In the genomic region with DNA sequence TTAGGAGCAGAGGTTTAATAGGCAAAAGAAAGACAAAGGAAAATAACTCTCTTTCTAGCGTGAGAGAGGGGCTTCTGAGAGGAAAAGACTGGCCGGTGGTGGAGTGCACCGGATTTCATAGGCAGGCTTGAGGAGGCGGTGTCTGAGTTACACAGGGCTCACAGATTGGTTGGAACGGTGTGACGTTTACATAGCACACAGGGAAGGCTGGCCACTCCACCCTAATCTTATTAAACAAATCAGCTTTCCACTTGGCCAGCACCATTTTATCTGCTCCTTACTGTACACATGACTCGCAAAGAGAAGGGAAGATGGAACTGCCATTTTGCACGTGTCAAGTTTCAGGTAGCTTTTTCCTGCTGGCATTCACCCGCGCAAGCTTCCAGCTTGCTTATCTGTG, we compare ENCODE assay signal across 18 cellular contexts.
DNase-seq lines count a peak whose midpoint lies in the region; ATAC-seq and TF ChIP-seq lines count a peak whose summit lies in the region.
"Had no signal": no experiment of that assay in that cellular context is flagged by ENCODE, and none has a peak within 500 bp of the region (broad histone marks: within the 10 kb centered on the region; RNA-seq: fewer than 3 reads in every experiment).

No MANE protein-coding gene starts in this region.

- H3K27me3 ChIP-seq in GM23338 (ENCODE audit: insufficient read depth): no peaks in the 10 kb centered on the region
- no peaks in the 10 kb centered on the region for H3K27me3 ChIP-seq in neural progenitor cell
- no peaks in the 10 kb centered on the region for H3K27me3 ChIP-seq in upper lobe of left lung
- H3K27me3 ChIP-seq: brain microvascular endothelial cell had no signal

- H3K36me3 ChIP-seq in GM23338 (ENCODE audit: insufficient read depth): no peaks in the 10 kb centered on the region
- no peaks in the 10 kb centered on the region for H3K36me3 ChIP-seq in neural progenitor cell
- H3K36me3 ChIP-seq in upper lobe of left lung: no peaks in the 10 kb centered on the region
- H3K36me3 ChIP-seq: brain microvascular endothelial cell had no signal

- H3K4me1 Mint-ChIP-seq in GM23338 (no peaks in the 10 kb centered on the region), neural progenitor cell (no peaks in the 10 kb centered on the region)

- TF ChIP-seq EP300 in upper lobe of left lung (IDR thresholded peaks at IDR 0.05): no peak

- H3K79me2 ChIP-seq in GM23338 (replicated peaks; ENCODE audit: insufficient read depth) (no peaks in the 10 kb centered on the region), neural progenitor cell (ENCODE audit: low read depth) (no peaks in the 10 kb centered on the region)
- H3K79me2 ChIP-seq: parathyroid adenoma had no signal

- DNase-seq in GM23338 (ENCODE audit: low spot score): peak; percentile 2
- DNase-seq in NCI-H1436 treated with DMSO at 0.1 percent for 48 hours (lab: John Stamatoyannopoulos, UW): peak; percentile 32
- DNase-seq in neural progenitor cell (ENCODE audit: low spot score): peak; percentile 15
- DNase-seq in upper lobe of left lung: no peak
- DNase-seq in stimulated activated CD4-positive, alpha-beta T cell treated with anti-CD3 and anti-CD28 coated beads, Interleukin-2, amount 100 ng/mL, for 48 hours: no peak
- DNase-seq: brain microvascular endothelial cell, dermis blood vessel endothelial cell, DMS 273 treated with DMSO at 0.1 percent for 48 hours, HFFc6, RPMI8226, T-helper 1 cell had no signal

- ATAC-seq in GM23338 (no peak), SK-N-SH treated with all-trans-retinoic acid at 6 μM for 48 hours (peak; percentile 54), upper lobe of left lung (ENCODE audit: low FRiP score in 2 of 2) (no peak), HG03469 (IDR thresholded peaks at IDR 0.05; ENCODE audit: unreplicated experiment) (no peak)
- ATAC-seq: esophagus mucosa had no signal

- no peaks in the 10 kb centered on the region for H4K20me1 ChIP-seq in GM23338 (replicated peaks; ENCODE audit: insufficient read depth)
- H4K20me1 ChIP-seq in neural progenitor cell (ENCODE audit: low read depth): no peaks in the 10 kb centered on the region

- no peaks in the 10 kb centered on the region for H3K9me2 ChIP-seq in GM23338 (ENCODE audit: insufficient read depth)

- H3K9me3 ChIP-seq in neural progenitor cell (ENCODE audit: low read depth): no peaks in the 10 kb centered on the region
- no peaks in the 10 kb centered on the region for H3K9me3 ChIP-seq in upper lobe of left lung

- 73 to 81% methylated on average over 10 of the region's 10 CpGs for WGBS in upper lobe of left lung, 2 donors

- H3K4me1 ChIP-seq in GM23338 (ENCODE audit: insufficient read depth): no peaks in the 10 kb centered on the region
- no peaks in the 10 kb centered on the region for H3K4me1 ChIP-seq in neural progenitor cell
- H3K4me1 ChIP-seq in upper lobe of left lung: no peaks in the 10 kb centered on the region
- H3K4me1 ChIP-seq: parathyroid adenoma had no signal

- H2AFZ ChIP-seq in GM23338 (peak overlapping the region; percentile 73; the same call in 1 of the 2 replicates), neural progenitor cell (replicated peaks) (peak overlapping the region; percentile 89)
- H2AFZ ChIP-seq: parathyroid adenoma had no signal

- no peak overlapping the region for H3K9ac ChIP-seq in neural progenitor cell
- H3K9ac ChIP-seq: parathyroid adenoma had no signal

- H3K27ac Mint-ChIP-seq in GM23338 (no peak overlapping the region), neural progenitor cell (no peak overlapping the region)
- H3K27ac Mint-ChIP-seq: activated T-helper 1 cell treated with anti-CD3 and anti-CD28 coated beads, Interleukin-12 subunit alpha, Interleukin-12 subunit beta, Interleukin-2, Interleukin-4 antibody, amounts not matched to agents 30 ng/mL and 10 ng/mL and 1 ng/mL, durations not matched to agents 14 hours and 24 hours and 36 hours; HFFc6 had no signal

- H3K4me3 ChIP-seq in GM23338 (no peak overlapping the region), neural progenitor cell (no peak overlapping the region), upper lobe of left lung (no peak overlapping the region)
- H3K4me3 ChIP-seq: lung, skin epidermis had no signal

- H3K4me2 ChIP-seq in GM23338 (no peak overlapping the region), neural progenitor cell (no peak overlapping the region)

- H3K27me3 Mint-ChIP-seq in GM23338 (ENCODE audit: insufficient read depth, low read depth, poor library complexity) (no peaks in the 10 kb centered on the region), neural progenitor cell (ENCODE audit: insufficient read depth, low read depth) (no peaks in the 10 kb centered on the region)

- no peaks in the 10 kb centered on the region; the same call in 2 of the 3 replicates for H3K36me3 Mint-ChIP-seq in GM23338 (ENCODE audit: low read depth)
- H3K36me3 Mint-ChIP-seq in neural progenitor cell: no peaks in the 10 kb centered on the region

- no peak for TF ChIP-seq POLR2A in upper lobe of left lung (IDR thresholded peaks at IDR 0.05)

- H3F3A ChIP-seq in GM23338 (replicated peaks; ENCODE audit: low read depth) (no peaks in the 10 kb centered on the region), neural progenitor cell (ENCODE audit: low read depth) (no peaks in the 10 kb centered on the region)

- TF ChIP-seq CTCF in GM23338 (conservative IDR thresholded peaks at IDR 0.05; ENCODE audit: low read depth in 2 of 2) (no peak), neural progenitor cell (IDR thresholded peaks at IDR 0.05) (no peak), upper lobe of left lung (IDR thresholded peaks at IDR 0.05) (no peak)

- H3K27ac ChIP-seq in GM23338 (ENCODE audit: low read depth): no peak overlapping the region
- no peak overlapping the region for H3K27ac ChIP-seq in neural progenitor cell
- H3K27ac ChIP-seq in upper lobe of left lung: no peak overlapping the region
- H3K27ac ChIP-seq: brain microvascular endothelial cell, parathyroid adenoma had no signal

- H3K4me3 Mint-ChIP-seq in GM23338: no peak overlapping the region
- no peak overlapping the region for H3K4me3 Mint-ChIP-seq in neural progenitor cell
- H3K4me3 Mint-ChIP-seq: activated T-helper 1 cell treated with anti-CD3 and anti-CD28 coated beads, Interleukin-12 subunit alpha, Interleukin-12 subunit beta, Interleukin-2, Interleukin-4 antibody, amounts not matched to agents 30 ng/mL and 10 ng/mL and 1 ng/mL, durations not matched to agents 14 hours and 24 hours and 36 hours; HFFc6 had no signal

- H3K9me3 Mint-ChIP-seq in GM23338 (no peaks in the 10 kb centered on the region), neural progenitor cell (no peaks in the 10 kb centered on the region)

TF ChIP-seq in GM23338, 12 proteins besides CTCF, POLR2A, EP300 and RAD21 (continues in another document):
- TF ChIP-seq NANOG (IDR thresholded peaks at IDR 0.05; ENCODE audit: borderline replicate concordance): no peak
- no peak for TF ChIP-seq EZH2phosphoT487 (IDR thresholded peaks at IDR 0.05; ENCODE audit: unreplicated experiment)
- TF ChIP-seq STAT1 (IDR thresholded peaks at IDR 0.05; ENCODE audit: unreplicated experiment): no peak

TF ChIP-seq in SK-N-SH treated with all-trans-retinoic acid at 6 μM for 48 hours, 23 proteins besides CTCF, POLR2A, EP300 and RAD21:
- TF ChIP-seq BACH2 (CRISPR knock-in tag; IDR thresholded peaks at IDR 0.05; ENCODE audit: borderline replicate concordance) (no peak), TOX (CRISPR knock-in tag; IDR thresholded peaks at IDR 0.05; ENCODE audit: borderline replicate concordance) (no peak), RARB (CRISPR knock-in tag; IDR thresholded peaks at IDR 0.05) (no peak), CSDC2 (CRISPR knock-in tag; IDR thresholded peaks at IDR 0.05) (no peak), ZNF8 (CRISPR knock-in tag; IDR thresholded peaks at IDR 0.05) (no peak), PPARA (CRISPR knock-in tag; IDR thresholded peaks at IDR 0.05; ENCODE audit: borderline replicate concordance) (no peak), ISL1 (CRISPR knock-in tag; IDR thresholded peaks at IDR 0.05) (no peak), ZC3H10 (CRISPR knock-in tag; IDR thresholded peaks at IDR 0.05) (no peak), OSR1 (CRISPR knock-in tag; IDR thresholded peaks at IDR 0.05) (no peak), SNAI2 (CRISPR knock-in tag; IDR thresholded peaks at IDR 0.05) (no peak)
- TF ChIP-seq, protein P1, sequence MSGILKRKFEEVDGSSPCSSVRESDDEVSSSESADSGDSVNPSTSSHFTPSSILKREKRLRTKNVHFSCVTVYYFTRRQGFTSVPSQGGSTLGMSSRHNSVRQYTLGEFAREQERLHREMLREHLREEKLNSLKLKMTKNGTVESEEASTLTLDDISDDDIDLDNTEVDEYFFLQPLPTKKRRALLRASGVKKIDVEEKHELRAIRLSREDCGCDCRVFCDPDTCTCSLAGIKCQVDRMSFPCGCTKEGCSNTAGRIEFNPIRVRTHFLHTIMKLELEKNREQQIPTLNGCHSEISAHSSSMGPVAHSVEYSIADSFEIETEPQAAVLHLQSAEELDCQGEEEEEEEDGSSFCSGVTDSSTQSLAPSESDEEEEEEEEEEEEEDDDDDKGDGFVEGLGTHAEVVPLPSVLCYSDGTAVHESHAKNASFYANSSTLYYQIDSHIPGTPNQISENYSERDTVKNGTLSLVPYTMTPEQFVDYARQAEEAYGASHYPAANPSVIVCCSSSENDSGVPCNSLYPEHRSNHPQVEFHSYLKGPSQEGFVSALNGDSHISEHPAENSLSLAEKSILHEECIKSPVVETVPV (CRISPR knock-in tag; IDR thresholded peaks at IDR 0.05): no peak

Comparison
In these comparisons a context has a peak if more than half of its experiments do, and no peak if none do; other contexts are left out.
1. DNase-seq: peak in GM23338 (single experiment), NCI-H1436 treated with DMSO at 0.1 percent for 48 hours (single experiment) and neural progenitor cell (single experiment); none in upper lobe of left lung (0 of 2) and stimulated activated CD4-positive, alpha-beta T cell treated with anti-CD3 and anti-CD28 coated beads, Interleukin-2, amount 100 ng/mL, for 48 hours (0 of 2).